In genomic region chr11:36488096-36488495, GRCh38 we compare ENCODE assay signal across 11 cellular contexts. TPM values are rescaled to one million over a fixed set of nuclear protein-coding genes. Genes with fewer than 3 reads are reported as not detected.
DNase-seq lines count a peak whose midpoint lies in the region; ATAC-seq and TF ChIP-seq lines count a peak whose summit lies in the region.
"Had no signal": no experiment of that assay in that cellular context is flagged by ENCODE, and none has a peak within 500 bp of the region (broad histone marks: within the 10 kb centered on the region; RNA-seq: fewer than 3 reads in every experiment).

No MANE protein-coding gene starts in this region.

- H3K27ac Mint-ChIP-seq in activated T-cell treated with anti-CD3 and anti-CD28 coated beads, Interleukin-2, amount 50 U/mL, for 72 hours = peak overlapping the region; percentile 62
- peak overlapping the region; percentile 68 for H3K27ac Mint-ChIP-seq in activated CD8-positive, alpha-beta T cell treated with anti-CD3 and anti-CD28 coated beads for 36 hours
- H3K27ac Mint-ChIP-seq: WTC11 had no signal

- no peaks in the 10 kb centered on the region for H3K9me3 Mint-ChIP-seq in activated T-cell treated with anti-CD3 and anti-CD28 coated beads, Interleukin-2, amount 50 U/mL, for 72 hours
- no peaks in the 10 kb centered on the region for H3K9me3 Mint-ChIP-seq in activated T-cell treated with anti-CD3 and anti-CD28 coated beads, Interleukin-2, amount 50 U/mL, for 4 hours
- H3K9me3 Mint-ChIP-seq in activated CD8-positive, alpha-beta T cell treated with anti-CD3 and anti-CD28 coated beads for 36 hours = peaks cover under 1% of the 10 kb centered on the region
- H3K9me3 Mint-ChIP-seq: WTC11 had no signal

- H3K4me3 Mint-ChIP-seq in activated T-cell treated with anti-CD3 and anti-CD28 coated beads, Interleukin-2, amount 50 U/mL, for 72 hours = no peak overlapping the region
- H3K4me3 Mint-ChIP-seq in activated T-cell treated with anti-CD3 and anti-CD28 coated beads, Interleukin-2, amount 50 U/mL, for 4 hours = no peak overlapping the region
- no peak overlapping the region for H3K4me3 Mint-ChIP-seq in activated CD8-positive, alpha-beta T cell treated with anti-CD3 and anti-CD28 coated beads for 36 hours
- H3K4me3 Mint-ChIP-seq: WTC11 had no signal

- no peak for TF ChIP-seq CTCF in activated CD8-positive, alpha-beta T cell treated with anti-CD3 and anti-CD28 coated beads for 36 hours (IDR thresholded peaks at IDR 0.05)

- no peaks in the 10 kb centered on the region for H3K27me3 Mint-ChIP-seq in activated T-cell treated with anti-CD3 and anti-CD28 coated beads, Interleukin-2, amount 50 U/mL, for 72 hours (ENCODE audit: low read depth)
- H3K27me3 Mint-ChIP-seq in activated T-cell treated with anti-CD3 and anti-CD28 coated beads, Interleukin-2, amount 50 U/mL, for 4 hours (ENCODE audit: low read depth) = no peaks in the 10 kb centered on the region
- H3K27me3 Mint-ChIP-seq in activated CD8-positive, alpha-beta T cell treated with anti-CD3 and anti-CD28 coated beads for 36 hours = no peaks in the 10 kb centered on the region

- CTCF ChIA-PET in activated CD8-positive, alpha-beta T cell treated with anti-CD3 and anti-CD28 coated beads for 36 hours (lab: Charles Lee) = interaction anchor here (2.0 to 9.7 kb wide), 4 partner anchors 9 to 196 kb away, joined by 6 to 163 read pairs (median 16); partner anchors contain the start of genes COMMD9, PRR5L and TRAF6

- peaks cover 17% of the 10 kb centered on the region for H3K4me1 Mint-ChIP-seq in activated T-cell treated with anti-CD3 and anti-CD28 coated beads, Interleukin-2, amount 50 U/mL, for 72 hours (ENCODE audit: low read depth)
- H3K4me1 Mint-ChIP-seq in activated T-cell treated with anti-CD3 and anti-CD28 coated beads, Interleukin-2, amount 50 U/mL, for 4 hours (ENCODE audit: low read depth) = peaks cover 26% of the 10 kb centered on the region
- H3K4me1 Mint-ChIP-seq in activated CD8-positive, alpha-beta T cell treated with anti-CD3 and anti-CD28 coated beads for 36 hours (ENCODE audit: low read depth) = peaks cover 24% of the 10 kb centered on the region
- H3K4me1 Mint-ChIP-seq: WTC11 had no signal

- ATAC-seq in activated T-cell treated with anti-CD3 and anti-CD28 coated beads, Interleukin-2, amount 50 U/mL, for 72 hours (replicated peaks in 1 of 2) = peak in 1 of 2 donors; percentile 15
- ATAC-seq in activated T-cell treated with anti-CD3 and anti-CD28 coated beads, Interleukin-2, amount 50 U/mL, for 4 hours = no peak
- peak; percentile 52 for ATAC-seq in HG02763 (IDR thresholded peaks at IDR 0.05; ENCODE audit: unreplicated experiment)
- ATAC-seq in activated CD8-positive, alpha-beta T cell treated with anti-CD3 and anti-CD28 coated beads for 36 hours = peak; percentile 42
- peak; percentile 46 for ATAC-seq in stimulated activated naive CD8-positive, alpha-beta T cell treated with anti-CD3 and anti-CD28 coated beads, Interleukin-15, Interleukin-2, amounts not matched to agents 100 U/mL and 50 U/mL, for 24 hours
- ATAC-seq: WTC11 had no signal

- intact Hi-C loops in activated CD8-positive, alpha-beta T cell treated with anti-CD3 and anti-CD28 coated beads for 36 hours (cut with micrococcal nuclease) = no loop called here

- H3K36me3 Mint-ChIP-seq in activated T-cell treated with anti-CD3 and anti-CD28 coated beads, Interleukin-2, amount 50 U/mL, for 72 hours (ENCODE audit: insufficient read depth in 2 of 2) = peaks cover 12 to 21% of the 10 kb centered on the region in 2 donors
- peaks cover 43% of the 10 kb centered on the region for H3K36me3 Mint-ChIP-seq in activated T-cell treated with anti-CD3 and anti-CD28 coated beads, Interleukin-2, amount 50 U/mL, for 4 hours (ENCODE audit: insufficient read depth)
- peaks cover 39% of the 10 kb centered on the region for H3K36me3 Mint-ChIP-seq in activated CD8-positive, alpha-beta T cell treated with anti-CD3 and anti-CD28 coated beads for 36 hours (ENCODE audit: low read depth)

- POLR2A ChIA-PET in activated CD8-positive, alpha-beta T cell treated with anti-CD3 and anti-CD28 coated beads for 36 hours (lab: Charles Lee) = interaction anchor here (0.6 to 1.4 kb wide), 3 partner anchors 9 to 106 kb away, joined by 3 to 4 read pairs (median 3); no protein-coding TSS in a partner anchor

- no peak for DNase-seq in activated T-cell treated with anti-CD3 and anti-CD28 coated beads, Interleukin-2, amount 50 U/mL, for 72 hours
- DNase-seq in activated T-cell treated with anti-CD3 and anti-CD28 coated beads, Interleukin-2, amount 50 U/mL, for 4 hours = no peak
- DNase-seq in activated CD8-positive, alpha-beta T cell treated with anti-CD3 and anti-CD28 coated beads for 36 hours = no peak
- DNase-seq in stimulated activated naive CD8-positive, alpha-beta T cell treated with anti-CD3 and anti-CD28 coated beads, Interleukin-15, Interleukin-2, amounts not matched to agents 100 U/mL and 50 U/mL, for 24 hours = no peak
- DNase-seq in activated CD4-positive, alpha-beta T cell treated with anti-CD3 and anti-CD28 coated beads for 1 hour = no peak
- DNase-seq in ecto neural progenitor cell (ENCODE audit: low spot score) = no peak
- DNase-seq in GM19238 (ENCODE audit: insufficient read length, low spot score) = no peak
- DNase-seq: NK-92 treated with Interleukin-12 subunit alpha and Interleukin-12 subunit beta, amount 100 ng/mL, for 24 hours; posterior cingulate gyrus had no signal

RNA-seq across cellular contexts. Expression of gene TRAF6, which starts 22.0 kb away (rescaled TPM):
- total RNA-seq in activated T-cell treated with anti-CD3 and anti-CD28 coated beads, Interleukin-2, amount 50 U/mL, for 72 hours = 10 to 100 TPM; 10.1 to 12.2 TPM
- 10 to 100 TPM in 2 of 3 donors, 1 to 10 TPM in 1; 8.3 to 12.1 (median 10.5) TPM for total RNA-seq in activated T-cell treated with anti-CD3 and anti-CD28 coated beads, Interleukin-2, amount 50 U/mL, for 4 hours
- total RNA-seq in activated CD8-positive, alpha-beta T cell treated with anti-CD3 and anti-CD28 coated beads for 36 hours = 10 to 100 TPM in 1 of 2 experiments, 1 to 10 TPM in 1; 8.8 to 10.3 TPM

Comparison
In these comparisons a context has a peak if more than half of its experiments do, and no peak if none do; other contexts are left out.
1. ATAC-seq: peak in HG02763 (single experiment), activated CD8-positive, alpha-beta T cell treated with anti-CD3 and anti-CD28 coated beads for 36 hours (single experiment) and stimulated activated naive CD8-positive, alpha-beta T cell treated with anti-CD3 and anti-CD28 coated beads, Interleukin-15, Interleukin-2, amounts not matched to agents 100 U/mL and 50 U/mL, for 24 hours (single experiment); none in activated T-cell treated with anti-CD3 and anti-CD28 coated beads, Interleukin-2, amount 50 U/mL, for 4 hours (0 of 2).